In the genomic region with DNA sequence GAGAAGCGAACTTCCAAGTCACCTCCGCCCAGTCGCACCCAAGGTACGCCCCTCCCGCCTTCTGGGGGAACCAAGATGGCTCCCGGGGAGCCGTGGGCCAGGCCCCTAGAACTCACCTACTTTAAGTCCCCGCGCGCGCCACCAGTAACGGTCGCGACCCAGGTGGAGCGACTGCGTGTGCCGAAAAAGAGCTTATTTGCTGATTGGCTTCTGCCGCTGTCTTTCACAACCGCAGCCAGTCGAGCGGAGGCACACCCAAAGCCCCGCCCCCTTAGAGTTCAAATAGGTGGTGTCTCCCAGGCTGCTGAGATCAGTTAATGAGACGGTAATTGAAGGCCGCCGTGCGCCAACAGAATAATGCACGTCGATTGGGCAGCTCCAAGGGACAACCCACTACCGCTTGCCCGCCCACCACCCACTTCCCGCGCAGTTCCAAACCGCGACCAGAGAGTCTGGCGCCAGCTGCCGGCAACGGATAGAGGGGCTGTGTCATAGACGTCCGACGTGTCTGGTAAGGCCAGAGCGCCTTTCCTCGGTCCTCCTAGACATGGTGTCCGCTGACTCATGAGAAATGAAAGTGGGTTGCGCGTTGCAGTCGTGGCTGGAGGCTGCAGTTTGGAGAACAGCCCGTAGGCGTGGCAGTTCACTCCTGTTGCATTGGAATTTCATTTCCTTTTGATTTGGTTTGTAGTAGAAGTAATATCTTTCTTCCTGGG, we compare ENCODE assay signal across 8 cellular contexts. TPM values are rescaled to one million over a fixed set of nuclear protein-coding genes. Genes with fewer than 3 reads are reported as not detected.
A peak's percentile ranks its signal among the peaks of the same experiment; 100 is the strongest.
DNase-seq lines count a peak whose midpoint lies in the region; ATAC-seq and TF ChIP-seq lines count a peak whose summit lies in the region.

A gene with protein sequence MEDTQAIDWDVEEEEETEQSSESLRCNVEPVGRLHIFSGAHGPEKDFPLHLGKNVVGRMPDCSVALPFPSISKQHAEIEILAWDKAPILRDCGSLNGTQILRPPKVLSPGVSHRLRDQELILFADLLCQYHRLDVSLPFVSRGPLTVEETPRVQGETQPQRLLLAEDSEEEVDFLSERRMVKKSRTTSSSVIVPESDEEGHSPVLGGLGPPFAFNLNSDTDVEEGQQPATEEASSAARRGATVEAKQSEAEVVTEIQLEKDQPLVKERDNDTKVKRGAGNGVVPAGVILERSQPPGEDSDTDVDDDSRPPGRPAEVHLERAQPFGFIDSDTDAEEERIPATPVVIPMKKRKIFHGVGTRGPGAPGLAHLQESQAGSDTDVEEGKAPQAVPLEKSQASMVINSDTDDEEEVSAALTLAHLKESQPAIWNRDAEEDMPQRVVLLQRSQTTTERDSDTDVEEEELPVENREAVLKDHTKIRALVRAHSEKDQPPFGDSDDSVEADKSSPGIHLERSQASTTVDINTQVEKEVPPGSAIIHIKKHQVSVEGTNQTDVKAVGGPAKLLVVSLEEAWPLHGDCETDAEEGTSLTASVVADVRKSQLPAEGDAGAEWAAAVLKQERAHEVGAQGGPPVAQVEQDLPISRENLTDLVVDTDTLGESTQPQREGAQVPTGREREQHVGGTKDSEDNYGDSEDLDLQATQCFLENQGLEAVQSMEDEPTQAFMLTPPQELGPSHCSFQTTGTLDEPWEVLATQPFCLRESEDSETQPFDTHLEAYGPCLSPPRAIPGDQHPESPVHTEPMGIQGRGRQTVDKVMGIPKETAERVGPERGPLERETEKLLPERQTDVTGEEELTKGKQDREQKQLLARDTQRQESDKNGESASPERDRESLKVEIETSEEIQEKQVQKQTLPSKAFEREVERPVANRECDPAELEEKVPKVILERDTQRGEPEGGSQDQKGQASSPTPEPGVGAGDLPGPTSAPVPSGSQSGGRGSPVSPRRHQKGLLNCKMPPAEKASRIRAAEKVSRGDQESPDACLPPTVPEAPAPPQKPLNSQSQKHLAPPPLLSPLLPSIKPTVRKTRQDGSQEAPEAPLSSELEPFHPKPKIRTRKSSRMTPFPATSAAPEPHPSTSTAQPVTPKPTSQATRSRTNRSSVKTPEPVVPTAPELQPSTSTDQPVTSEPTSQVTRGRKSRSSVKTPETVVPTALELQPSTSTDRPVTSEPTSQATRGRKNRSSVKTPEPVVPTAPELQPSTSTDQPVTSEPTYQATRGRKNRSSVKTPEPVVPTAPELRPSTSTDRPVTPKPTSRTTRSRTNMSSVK (N-terminal part only) (minus strand): TSS at position 153 of the 716 bp plus-strand sequence. CDS start 2,106 bp downstream, outside the sequence.

- ATAC-seq in GM19372 (IDR thresholded peaks at IDR 0.05; ENCODE audit: low read depth, unreplicated experiment) = peak; percentile 68
- ATAC-seq in HG03558 (IDR thresholded peaks at IDR 0.05; ENCODE audit: extremely low read depth, unreplicated experiment) = peak; percentile 34
- peak; percentile 77 for ATAC-seq in left lobe of liver

- peak; percentile 100 for DNase-seq in CD14-positive monocyte (ENCODE audit: low spot score)
- DNase-seq in NCI-H748 treated with DMSO at 0.1 percent for 48 hours (lab: John Stamatoyannopoulos, UW) = peak; percentile 100
- DNase-seq in activated CD4-positive, alpha-beta T cell treated with anti-CD3 and anti-CD28 coated beads, Interleukin-2, amount 50 U/mL, for 24 hours (ENCODE audit: low read depth in 1 of 2, low spot score in 1 of 2) = peak; percentile 95 to 99
- peak; percentile 99 for DNase-seq in dedifferentiated amniotic fluid mesenchymal stem cell (ENCODE audit: extremely low spot score)
- peak; percentile 100 for DNase-seq in left lobe of liver (ENCODE audit: low spot score)
- DNase-seq in stimulated activated CD4-positive, alpha-beta T cell treated with anti-CD3 and anti-CD28 coated beads, Interleukin-2, amount 100 ng/mL, for 4 hours (ENCODE audit: low read depth) = peak; percentile 99

- no peaks in the 10 kb centered on the region for H3K9me3 Mint-ChIP-seq in CD14-positive monocyte

- intact Hi-C loops in CD14-positive monocyte (cut with micrococcal nuclease) = no loop called here

- H3K36me3 Mint-ChIP-seq in CD14-positive monocyte = peaks cover 21 to 27% of the 10 kb centered on the region in 2 donors

- H3K27ac Mint-ChIP-seq in CD14-positive monocyte = peak within 1 kb of the TSS; percentile 96 to 99 (median 97)

- peak; percentile 55 for TF ChIP-seq CTCF in CD14-positive monocyte (IDR thresholded peaks at IDR 0.05)

- peak within 1 kb of the TSS; percentile 91 to 95 for H3K4me3 Mint-ChIP-seq in CD14-positive monocyte

- H3K27me3 Mint-ChIP-seq in CD14-positive monocyte (ENCODE audit: low read depth in 3 of 3) = peaks cover 0 to 2% (median 0%) of the 10 kb centered on the region in 3 donors

- H3K4me1 Mint-ChIP-seq in CD14-positive monocyte = peaks cover 35% of the 10 kb centered on the region

RNA-seq across cellular contexts. Expression of the gene that starts here (rescaled TPM):
- polyA plus RNA-seq in CD14-positive monocyte = under 1 TPM; 0.27 to 0.34 TPM
- total RNA-seq in left lobe of liver = 13.7 TPM

Comparison
In these comparisons a context has a peak if more than half of its experiments do, and no peak if none do; other contexts are left out.
1. Peak in every context shown above with its lines: DNase-seq and ATAC-seq.
2. Peak in DNase-seq in CD14-positive monocyte; RNA of the gene not detected or under 1 TPM.